In the genomic region with DNA sequence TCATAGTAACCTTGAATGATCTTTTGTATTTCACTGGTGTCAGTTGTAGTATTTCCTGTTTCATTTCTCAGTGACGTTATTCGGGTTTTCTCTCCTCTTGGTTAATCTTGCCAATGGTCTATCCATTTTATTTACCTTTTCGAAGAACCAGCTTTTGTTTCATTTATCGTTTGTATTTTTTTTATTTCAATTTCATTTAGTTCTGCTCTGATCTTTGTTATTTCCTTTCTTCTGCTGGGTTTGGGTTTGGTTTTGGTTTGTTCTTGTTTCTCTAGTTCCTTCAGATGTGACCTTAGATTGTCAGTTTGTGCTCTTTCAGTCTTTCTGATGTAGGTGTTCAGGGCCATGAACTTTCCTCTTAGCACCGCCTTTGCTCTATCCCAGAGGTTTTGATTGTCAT, we compare ENCODE assay signal across 21 cellular contexts. TPM values are rescaled to one million over a fixed set of nuclear protein-coding genes. Genes with fewer than 3 reads are reported as not detected.
DNase-seq lines count a peak whose midpoint lies in the region; ATAC-seq, FAIRE-seq and TF ChIP-seq lines count a peak whose summit lies in the region.
"Had no signal": no experiment of that assay in that cellular context is flagged by ENCODE, and none has a peak within 500 bp of the region (broad histone marks: within the 10 kb centered on the region; RNA-seq: fewer than 3 reads in every experiment).

No MANE protein-coding gene starts in this region.

- TF ChIP-seq CTCF in right atrium auricular region (IDR thresholded peaks at IDR 0.05), result no peak

- H3K4me1 Mint-ChIP-seq in activated T-cell treated with anti-CD3 and anti-CD28 coated beads, Interleukin-2, amount 50 U/mL, for 4 hours (ENCODE audit: low read depth), result peaks cover 59% of the 10 kb centered on the region
- H3K4me1 Mint-ChIP-seq in T-helper 2 cell treated with Interferon-gamma antibody and Interleukin-4, amounts not matched to agents 5 μg/mL and 100 μg/mL, for 36 hours (ENCODE audit: low read depth), result peaks cover 56% of the 10 kb centered on the region
- peaks cover 76% of the 10 kb centered on the region for H3K4me1 Mint-ChIP-seq in stimulated activated naive CD8-positive, alpha-beta T cell treated with anti-CD3 and anti-CD28 coated beads, Interleukin-15, amount 100 ng/mL, for 72 hours
- H3K4me1 Mint-ChIP-seq: mesothelial cell of epicardium had no signal

- no peak overlapping the region for H3K27ac ChIP-seq in right atrium auricular region
- H3K27ac ChIP-seq: brain microvascular endothelial cell, C4-2B, gastrocnemius medialis, GM23248, transverse colon had no signal

- H3K36me3 Mint-ChIP-seq in activated T-cell treated with anti-CD3 and anti-CD28 coated beads, Interleukin-2, amount 50 U/mL, for 4 hours (ENCODE audit: insufficient read depth), result peaks cover 63% of the 10 kb centered on the region
- peaks cover 80% of the 10 kb centered on the region for H3K36me3 Mint-ChIP-seq in T-helper 2 cell treated with Interferon-gamma antibody and Interleukin-4, amounts not matched to agents 5 μg/mL and 100 μg/mL, for 36 hours (ENCODE audit: low read depth)
- H3K36me3 Mint-ChIP-seq: mesothelial cell of epicardium had no signal

- ATAC-seq in activated T-cell treated with anti-CD3 and anti-CD28 coated beads, Interleukin-2, amount 50 U/mL, for 4 hours, result peak; percentile 71 to 76
- peak; percentile 90 for ATAC-seq in stimulated activated naive CD8-positive, alpha-beta T cell treated with anti-CD3 and anti-CD28 coated beads, Interleukin-15, amount 100 ng/mL, for 72 hours
- ATAC-seq: gastrocnemius medialis, left colon, SK-N-SH treated with all-trans-retinoic acid at 6 μM for 48 hours had no signal

- peak; percentile 24 for FAIRE-seq in colon (lab: Jason Lieb, UNC)
- FAIRE-seq: RCC 7860, TTC549 had no signal

- in situ Hi-C loops in KBM-7 (cut with MboI; ENCODE audit: low pct_unique_long_range_greater_than_20kb, low sequenced_read_pairs), result no loop called here

- no peak overlapping the region for H3K4me3 ChIP-seq in right atrium auricular region
- H3K4me3 ChIP-seq: gastrocnemius medialis, GM23248, transverse colon had no signal

- H3K9me3 Mint-ChIP-seq in activated T-cell treated with anti-CD3 and anti-CD28 coated beads, Interleukin-2, amount 50 U/mL, for 4 hours, result peaks cover 3% of the 10 kb centered on the region
- H3K9me3 Mint-ChIP-seq in T-helper 2 cell treated with Interferon-gamma antibody and Interleukin-4, amounts not matched to agents 5 μg/mL and 100 μg/mL, for 36 hours, result peaks cover 23% of the 10 kb centered on the region
- peaks cover 36 to 40% of the 10 kb centered on the region in 2 donors for H3K9me3 Mint-ChIP-seq in stimulated activated naive CD8-positive, alpha-beta T cell treated with anti-CD3 and anti-CD28 coated beads, Interleukin-15, amount 100 ng/mL, for 72 hours

- no peaks in the 10 kb centered on the region for H3K9me3 ChIP-seq in right atrium auricular region
- H3K9me3 ChIP-seq: gastrocnemius medialis, transverse colon had no signal

- no peaks in the 10 kb centered on the region for H3K27me3 ChIP-seq in right atrium auricular region
- H3K27me3 ChIP-seq: brain microvascular endothelial cell, gastrocnemius medialis, transverse colon had no signal

- peak overlapping the region; percentile 41 for H3K4me3 Mint-ChIP-seq in activated T-cell treated with anti-CD3 and anti-CD28 coated beads, Interleukin-2, amount 50 U/mL, for 4 hours
- peak overlapping the region; percentile 45 for H3K4me3 Mint-ChIP-seq in T-helper 2 cell treated with Interferon-gamma antibody and Interleukin-4, amounts not matched to agents 5 μg/mL and 100 μg/mL, for 36 hours
- peak overlapping the region; percentile 44 to 72 for H3K4me3 Mint-ChIP-seq in stimulated activated naive CD8-positive, alpha-beta T cell treated with anti-CD3 and anti-CD28 coated beads, Interleukin-15, amount 100 ng/mL, for 72 hours
- H3K4me3 Mint-ChIP-seq: mesothelial cell of epicardium had no signal

- no peaks in the 10 kb centered on the region for H3K36me3 ChIP-seq in right atrium auricular region
- H3K36me3 ChIP-seq: brain microvascular endothelial cell, gastrocnemius medialis, transverse colon had no signal

- peak overlapping the region; percentile 85 for H3K27ac Mint-ChIP-seq in T-helper 2 cell treated with Interferon-gamma antibody and Interleukin-4, amounts not matched to agents 5 μg/mL and 100 μg/mL, for 36 hours
- peak overlapping the region in 1 of 2 donors; percentile 85 for H3K27ac Mint-ChIP-seq in stimulated activated naive CD8-positive, alpha-beta T cell treated with anti-CD3 and anti-CD28 coated beads, Interleukin-15, amount 100 ng/mL, for 72 hours
- H3K27ac Mint-ChIP-seq: mesothelial cell of epicardium had no signal

- H3K27me3 Mint-ChIP-seq in activated T-cell treated with anti-CD3 and anti-CD28 coated beads, Interleukin-2, amount 50 U/mL, for 4 hours (ENCODE audit: low read depth), result no peaks in the 10 kb centered on the region
- H3K27me3 Mint-ChIP-seq in T-helper 2 cell treated with Interferon-gamma antibody and Interleukin-4, amounts not matched to agents 5 μg/mL and 100 μg/mL, for 36 hours (ENCODE audit: low read depth), result no peaks in the 10 kb centered on the region
- H3K27me3 Mint-ChIP-seq in stimulated activated naive CD8-positive, alpha-beta T cell treated with anti-CD3 and anti-CD28 coated beads, Interleukin-15, amount 100 ng/mL, for 72 hours, result no peaks in the 10 kb centered on the region

- no peak for DNase-seq in activated T-cell treated with anti-CD3 and anti-CD28 coated beads, Interleukin-2, amount 50 U/mL, for 4 hours
- DNase-seq in activated T-cell treated with anti-CD3 and anti-CD28 coated beads for 4 hours (no peak), KBM-7 (no peak), SKM-1 treated with dmso at 0.1 percent for 144 hours (lab: John Stamatoyannopoulos, UW; ENCODE audit: unreplicated experiment) (no peak), right atrium auricular region (ENCODE audit: low spot score) (no peak)
- DNase-seq in T-helper 2 cell treated with Interferon-gamma antibody and Interleukin-4, amounts not matched to agents 5 μg/mL and 100 μg/mL, for 36 hours (ENCODE audit: low spot score), result no peak
- no peak for DNase-seq in stimulated activated naive CD8-positive, alpha-beta T cell treated with anti-CD3 and anti-CD28 coated beads, Interleukin-15, amount 100 ng/mL, for 72 hours
- DNase-seq: brain microvascular endothelial cell, dermis blood vessel endothelial cell, gastrocnemius medialis, GM23248, left colon, NCI-H1436 treated with DMSO at 0.1 percent for 48 hours, NCI-H82, transverse colon had no signal

- H3K4me1 ChIP-seq in right atrium auricular region, result no peaks in the 10 kb centered on the region
- H3K4me1 ChIP-seq: gastrocnemius medialis, transverse colon had no signal

RNA-seq across cellular contexts. Expression of a gene that starts 36.7 kb away (rescaled TPM):
- total RNA-seq in activated T-cell treated with anti-CD3 and anti-CD28 coated beads, Interleukin-2, amount 50 U/mL, for 4 hours, result 10 to 100 TPM; 38.4 to 50.6 (median 43.9) TPM
- total RNA-seq in right atrium auricular region, result under 1 TPM; 0.26 to 0.55 TPM
- total RNA-seq: dermis blood vessel endothelial cell, GM23248 had no signal

RNA-seq across cellular contexts. Expression of a gene that starts 42.5 kb away (rescaled TPM):
- total RNA-seq in activated T-cell treated with anti-CD3 and anti-CD28 coated beads, Interleukin-2, amount 50 U/mL, for 4 hours, result 10 to 100 TPM; 47.9 to 55.0 (median 49.1) TPM
- total RNA-seq in right atrium auricular region, result 10 to 100 TPM in 1 of 2 donors, 1 to 10 TPM in 1; 7.5 to 10.3 TPM

Comparison
In these comparisons a context has a peak if more than half of its experiments do, and no peak if none do; other contexts are left out.
1. RNA of a gene that starts 36.7 kb away (total RNA-seq): 38.4 to 50.6 TPM in activated T-cell treated with anti-CD3 and anti-CD28 coated beads, Interleukin-2, amount 50 U/mL, for 4 hours; 0.26 to 0.55 TPM in right atrium auricular region; every median in the first group is over 10 times any median in the second.
2. RNA of a gene that starts 42.5 kb away (total RNA-seq): 47.9 to 55.0 TPM in activated T-cell treated with anti-CD3 and anti-CD28 coated beads, Interleukin-2, amount 50 U/mL, for 4 hours; 7.5 to 10.3 TPM in right atrium auricular region; every median in the first group is over 4 times any median in the second.
3. Peak in every context shown above with its lines, with median percentiles within 50 percentile points of each other: H3K4me3 Mint-ChIP-seq.